ENCODE assay signal across 1 cellular context in genomic region chr18:25121442-25121841, GRCh38.
TF ChIP-seq lines count a peak whose summit lies in the region.

No MANE protein-coding gene starts in this region.

TF ChIP-seq in K562, 482 proteins besides CTCF, POLR2A, EP300 and RAD21 (continued from another document):
- TF ChIP-seq ZBTB12 (CRISPR knock-in tag; IDR thresholded peaks at IDR 0.05) (no peak), CHD7 (IDR thresholded peaks at IDR 0.05; ENCODE audit: low read depth, low read length) (no peak)
